Comparison of ENCODE assay signal across 25 cellular contexts in genomic region chr6:25118038-25118437, GRCh38.
"Had no signal": no experiment of that assay in that cellular context is flagged by ENCODE, and none has a peak within 500 bp of the region (broad histone marks: within the 10 kb centered on the region; RNA-seq: fewer than 3 reads in every experiment).

No MANE protein-coding gene starts in this region.

- ATAC-seq: gastroesophageal sphincter, left ventricle myocardium superior, upper lobe of right lung had no signal

- H3K27ac Mint-ChIP-seq: activated naive CD8-positive, alpha-beta T cell treated with anti-CD3 and anti-CD28 coated beads, Interleukin-2, amount 10 ng/mL, durations not matched to agents 7 days and 5 days; endodermal cell; mesothelial cell of epicardium; nephron; stimulated activated naive CD8-positive, alpha-beta T cell treated with anti-CD3 and anti-CD28 coated beads, Interleukin-15, Interleukin-2, amounts not matched to agents 100 ng/mL and 50 ng/mL, for 24 hours had no signal

- H3K36me3 Mint-ChIP-seq: mesothelial cell of epicardium had no signal

- H3K27ac ChIP-seq: breast epithelium, coronary artery, esophagus squamous epithelium, gastroesophageal sphincter, neutrophil, ovary, prostate gland, thyroid gland, upper lobe of right lung, VCaP had no signal

- H3K4me3 Mint-ChIP-seq: activated naive CD8-positive, alpha-beta T cell treated with anti-CD3 and anti-CD28 coated beads, Interleukin-2, amount 10 ng/mL, durations not matched to agents 7 days and 5 days; endodermal cell; mesothelial cell of epicardium; nephron; stimulated activated naive CD8-positive, alpha-beta T cell treated with anti-CD3 and anti-CD28 coated beads, Interleukin-15, Interleukin-2, amounts not matched to agents 100 ng/mL and 50 ng/mL, for 24 hours had no signal

- H3K4me1 Mint-ChIP-seq: endodermal cell, nephron had no signal

- DNase-seq: activated CD4-positive, alpha-beta T cell treated with anti-CD3 and anti-CD28 coated beads for 1 hour; activated CD8-positive, alpha-beta memory T cell treated with anti-CD3 and anti-CD28 coated beads, Interleukin-2, amount 50 U/mL, for 48 hours; activated naive CD4-positive, alpha-beta T cell; activated naive CD8-positive, alpha-beta T cell treated with anti-CD3 and anti-CD28 coated beads, Interleukin-2, amount 10 ng/mL, durations not matched to agents 7 days and 5 days; amniotic stem cell; endodermal cell; esophagus squamous epithelium; head of caudate nucleus; hypothalamus; left ventricle myocardium superior; mammary epithelial cell; ovary; stimulated activated CD4-positive, alpha-beta T cell treated with anti-CD3 and anti-CD28 coated beads, Interleukin-4, amount 100 ng/mL, for 24 hours; substantia nigra; thyroid gland; upper lobe of right lung had no signal

- H3K9me3 Mint-ChIP-seq: activated naive CD8-positive, alpha-beta T cell treated with anti-CD3 and anti-CD28 coated beads, Interleukin-2, amount 10 ng/mL, durations not matched to agents 7 days and 5 days; endodermal cell; nephron; stimulated activated naive CD8-positive, alpha-beta T cell treated with anti-CD3 and anti-CD28 coated beads, Interleukin-15, Interleukin-2, amounts not matched to agents 100 ng/mL and 50 ng/mL, for 24 hours had no signal

- H3K27me3 Mint-ChIP-seq: activated naive CD8-positive, alpha-beta T cell treated with anti-CD3 and anti-CD28 coated beads, Interleukin-2, amount 10 ng/mL, durations not matched to agents 7 days and 5 days; stimulated activated naive CD8-positive, alpha-beta T cell treated with anti-CD3 and anti-CD28 coated beads, Interleukin-15, Interleukin-2, amounts not matched to agents 100 ng/mL and 50 ng/mL, for 24 hours had no signal
